In genomic region chr10:72702868-72703581, GRCh38 we compare ENCODE assay signal across 10 cellular contexts. TPM values are rescaled to one million over a fixed set of nuclear protein-coding genes. Genes with fewer than 3 reads are reported as not detected.
DNase-seq lines count a peak whose midpoint lies in the region; ATAC-seq and TF ChIP-seq lines count a peak whose summit lies in the region.
"Had no signal": no experiment of that assay in that cellular context is flagged by ENCODE, and none has a peak within 500 bp of the region (broad histone marks: within the 10 kb centered on the region; RNA-seq: fewer than 3 reads in every experiment).

No MANE protein-coding gene starts in this region.

- DNase-seq in AG10803 (ENCODE audit: low read depth): peak; percentile 73
- peak; percentile 49 for DNase-seq in fibroblast of villous mesenchyme (ENCODE audit: low read depth)
- no peak for DNase-seq in CD8-positive, alpha-beta memory T cell
- DNase-seq in NCI-H774 (lab: John Stamatoyannopoulos, UW): no peak
- no peak for DNase-seq in thyroid gland
- DNase-seq: activated CD4-positive, alpha-beta T cell treated with anti-CD3 and anti-CD28 coated beads, Interleukin-2, amount 50 U/mL, for 4 hours; effector CD8-positive, alpha-beta T cell had no signal

- CTCF ChIA-PET in CD8-positive, alpha-beta memory T cell (lab: Charles Lee): no interaction called here

- intact Hi-C loops in thyroid gland (cut with DNase I): no loop called here

- POLR2A ChIA-PET in CD8-positive, alpha-beta memory T cell (lab: Charles Lee): no interaction called here

- no peak overlapping the region for H2AFZ ChIP-seq in KMS-11 (ENCODE audit: low read depth)

- TF ChIP-seq POLR2A in thyroid gland (IDR thresholded peaks at IDR 0.05): no peak

- H3K4me1 ChIP-seq in KMS-11 (ENCODE audit: low read depth, poor library complexity, severe bottlenecking) (peaks cover 18% of the 10 kb centered on the region), thyroid gland (peaks cover 0 to under 1% of the 10 kb centered on the region in 2 donors)
- no peaks in the 10 kb centered on the region for H3K4me1 ChIP-seq in CD8-positive, alpha-beta memory T cell (ENCODE audit: insufficient read depth, low read length)

- no peaks in the 10 kb centered on the region for H3K9me3 ChIP-seq in CD8-positive, alpha-beta memory T cell (ENCODE audit: low read length)
- H3K9me3 ChIP-seq in thyroid gland: no peaks in the 10 kb centered on the region

- no peak overlapping the region for H3K9ac ChIP-seq in KMS-11

- H3K27ac ChIP-seq in KMS-11: peak overlapping the region; percentile 28
- H3K27ac ChIP-seq in CD8-positive, alpha-beta memory T cell (ENCODE audit: low read depth, low read length): no peak overlapping the region
- no peak overlapping the region for H3K27ac ChIP-seq in thyroid gland

- H3K4me1 Mint-ChIP-seq in CD8-positive, alpha-beta memory T cell: peaks cover 6 to 11% (median 10%) of the 10 kb centered on the region in 3 donors

- no peaks in the 10 kb centered on the region for H3K27me3 Mint-ChIP-seq in CD8-positive, alpha-beta memory T cell

- ATAC-seq in GM19452 (IDR thresholded peaks at IDR 0.05; ENCODE audit: unreplicated experiment): peak; percentile 82
- no peak for ATAC-seq in HG02852 (IDR thresholded peaks at IDR 0.05; ENCODE audit: unreplicated experiment)

- H3K4me3 Mint-ChIP-seq in CD8-positive, alpha-beta memory T cell: no peak overlapping the region

- H3K79me2 ChIP-seq in KMS-11 (ENCODE audit: insufficient read depth, low read depth): no peaks in the 10 kb centered on the region; the same call in 1 of the 2 replicates

- H3K36me3 ChIP-seq in KMS-11 (ENCODE audit: insufficient read depth) (no peaks in the 10 kb centered on the region), thyroid gland (no peaks in the 10 kb centered on the region)
- no peaks in the 10 kb centered on the region for H3K36me3 ChIP-seq in CD8-positive, alpha-beta memory T cell (ENCODE audit: insufficient read depth, low read length)

- WGBS in thyroid gland, 2 donors: 74 to 96% methylated on average over 3 of the region's 3 CpGs

- no peaks in the 10 kb centered on the region for H3K27me3 ChIP-seq in KMS-11 (ENCODE audit: insufficient read depth, low read depth)
- H3K27me3 ChIP-seq in CD8-positive, alpha-beta memory T cell (ENCODE audit: insufficient read depth, low read length, poor library complexity, severe bottlenecking): no peaks in the 10 kb centered on the region
- no peaks in the 10 kb centered on the region for H3K27me3 ChIP-seq in thyroid gland

- H3K4me3 ChIP-seq in AG10803 (ENCODE audit: low read length) (no peak overlapping the region), KMS-11 (IDR thresholded peaks at IDR 0.05; ENCODE audit: insufficient read depth, low read depth, low read length) (no peak overlapping the region), fibroblast of villous mesenchyme (ENCODE audit: low read depth, low read length) (no peak overlapping the region), thyroid gland (replicated peaks in 1 of 3) (no peak overlapping the region)
- H3K4me3 ChIP-seq in CD8-positive, alpha-beta memory T cell (ENCODE audit: low read length): no peak overlapping the region

- H4K20me1 ChIP-seq in KMS-11 (ENCODE audit: insufficient read depth): no peaks in the 10 kb centered on the region

- peak overlapping the region in 2 of 8 donors; percentile 42 to 70 for H3K27ac Mint-ChIP-seq in CD8-positive, alpha-beta memory T cell

- H3K9me3 Mint-ChIP-seq in CD8-positive, alpha-beta memory T cell: no peaks in the 10 kb centered on the region

- TF ChIP-seq CTCF in AG10803 (conservative IDR thresholded peaks at IDR 0.05; ENCODE audit: low read length) (peak; percentile 21), KMS-11 (conservative IDR thresholded peaks at IDR 0.05; ENCODE audit: low read depth, low read length) (no peak), fibroblast of villous mesenchyme (IDR thresholded peaks at IDR 0.05; ENCODE audit: insufficient read depth, low read depth, low read length) (peak; percentile 3), thyroid gland (IDR thresholded peaks at IDR 0.05) (no peak)

- peaks cover 0 to 3% (median 0%) of the 10 kb centered on the region in 3 donors for H3K36me3 Mint-ChIP-seq in CD8-positive, alpha-beta memory T cell

- H3K4me2 ChIP-seq in KMS-11: peak overlapping the region; percentile 15; the same call in 1 of the 2 replicates

RNA-seq across cellular contexts. Expression of gene MCU, which starts 11.1 kb away (rescaled TPM):
- 40.9 and 41.9 TPM in 2 replicates for total RNA-seq in fibroblast of villous mesenchyme
- total RNA-seq in CD8-positive, alpha-beta memory T cell: 10 to 100 TPM; 14.9 to 17.6 TPM
- 7.9 TPM for polyA plus RNA-seq in CD8-positive, alpha-beta memory T cell
- 10 to 100 TPM; 11.4 to 33.3 (median 24.9) TPM for total RNA-seq in thyroid gland

Comparison
In these comparisons a context has a peak if more than half of its experiments do, and no peak if none do; other contexts are left out.
1. DNase-seq: peak in AG10803 (single experiment) and fibroblast of villous mesenchyme (single experiment); none in CD8-positive, alpha-beta memory T cell (0 of 5), NCI-H774 (single experiment) and thyroid gland (0 of 2).
2. CTCF ChIP-seq: peak in AG10803 (single experiment) and fibroblast of villous mesenchyme (single experiment); none in KMS-11 (single experiment) and thyroid gland (0 of 6).